Comparison of ENCODE assay signal across 8 cellular contexts in genomic region chr3:16504242-16504641, GRCh38. TPM values are rescaled to one million over a fixed set of nuclear protein-coding genes. Genes with fewer than 3 reads are reported as not detected.
A peak's percentile ranks its signal among the peaks of the same experiment; 100 is the strongest.
DNase-seq lines count a peak whose midpoint lies in the region; ATAC-seq, FAIRE-seq and TF ChIP-seq lines count a peak whose summit lies in the region.

No MANE protein-coding gene starts in this region.

- FAIRE-seq in GM12892 (lab: Jason Lieb, UNC): peak; percentile 98
- FAIRE-seq in endothelial cell of umbilical vein (lab: Jason Lieb, UNC): peak; percentile 15

- H2AFZ ChIP-seq in endothelial cell of umbilical vein (ENCODE audit: low read depth, low read length): no peak overlapping the region

- H3K4me2 ChIP-seq in endothelial cell of umbilical vein (ENCODE audit: insufficient read depth, low read length): no peak overlapping the region

- ATAC-seq in GM21390 (IDR thresholded peaks at IDR 0.05; ENCODE audit: unreplicated experiment): peak; percentile 86
- peak; percentile 92 for ATAC-seq in HG03354 (IDR thresholded peaks at IDR 0.05; ENCODE audit: poor library complexity, severe bottlenecking, unreplicated experiment)

- CTCF ChIA-PET in endothelial cell of umbilical vein (lab: Charles Lee): interaction anchor here (1.2 to 1.6 kb wide), 2 partner anchors 9 to 214 kb away, joined by 3 to 7 read pairs; no protein-coding TSS in a partner anchor

- dilution Hi-C loops in endothelial cell of umbilical vein (cut with MboI; ENCODE audit: extremely low pct_ligation_motif_present, low sequenced_read_pairs): no loop called here

- no peak overlapping the region for H3K27ac ChIP-seq in endothelial cell of umbilical vein (ENCODE audit: insufficient read depth, low read depth, low read length)

- peaks cover 34% of the 10 kb centered on the region for H3K79me2 ChIP-seq in endothelial cell of umbilical vein (ENCODE audit: control insufficient read depth, insufficient read depth, low read length)

- no peaks in the 10 kb centered on the region for H3K4me1 ChIP-seq in endothelial cell of umbilical vein (ENCODE audit: control insufficient read depth, extremely low read depth, insufficient read depth, low read length)

- no peak for TF ChIP-seq CTCF in endothelial cell of umbilical vein (IDR thresholded peaks at IDR 0.05; ENCODE audit: extremely low read depth in 1 of 2, insufficient read depth in 1 of 2, low read depth in 1 of 2, low read length in 2 of 2)

- BruUV-seq in endothelial cell of umbilical vein (replicated peaks; lab: Mats Ljungman, UMichigan): no TSS peak

- no peaks in the 10 kb centered on the region for H3K27me3 ChIP-seq in endothelial cell of umbilical vein (ENCODE audit: control insufficient read depth in 2 of 2, insufficient read depth in 2 of 2, low read length in 2 of 2)

- no peaks in the 10 kb centered on the region for H4K20me1 ChIP-seq in endothelial cell of umbilical vein (replicated peaks; ENCODE audit: control insufficient read depth, extremely low read depth, insufficient read depth, low read length)

- no peak overlapping the region for H3K4me3 ChIP-seq in endothelial cell of umbilical vein (replicated peaks in 1 of 3; ENCODE audit: insufficient read depth in 1 of 3, low read depth in 1 of 3, low read length in 3 of 3)

- H3K36me3 ChIP-seq in endothelial cell of umbilical vein (ENCODE audit: control insufficient read depth in 2 of 2, extremely low read depth in 1 of 2, insufficient read depth in 2 of 2, low read length in 2 of 2): peaks cover 0 to 3% of the 10 kb centered on the region in 2 experiments

- H3K9me1 ChIP-seq in endothelial cell of umbilical vein (replicated peaks; ENCODE audit: control insufficient read depth, extremely low read depth, insufficient read depth, low read length): no peaks in the 10 kb centered on the region

- POLR2A ChIA-PET in endothelial cell of umbilical vein (lab: Charles Lee): no interaction called here

- H3K9ac ChIP-seq in endothelial cell of umbilical vein (replicated peaks; ENCODE audit: extremely low read depth, insufficient read depth, low read length): no peak overlapping the region

- H3K9me3 ChIP-seq in endothelial cell of umbilical vein (replicated peaks; ENCODE audit: control insufficient read depth, insufficient read depth, low read length): no peaks in the 10 kb centered on the region

- TF ChIP-seq POLR2A in GM12892 (IDR thresholded peaks at IDR 0.05; ENCODE audit: low read depth, low read length) (no peak), endothelial cell of umbilical vein (IDR thresholded peaks at IDR 0.05; ENCODE audit: low read depth, low read length) (no peak)

- DNase-seq in GM12892 (ENCODE audit: insufficient read length): peak; percentile 36
- no peak for DNase-seq in endothelial cell of umbilical vein (ENCODE audit: low read depth, low spot score)
- DNase-seq in anterior cingulate cortex (lab: John Stamatoyannopoulos, UW): no peak
- no peak for DNase-seq in NCI-H524 treated with DMSO at 0.1 percent for 48 hours (lab: John Stamatoyannopoulos, UW)
- no peak for DNase-seq in superior temporal gyrus (ENCODE audit: extremely low spot score)
- DNase-seq in NCI-H1105 treated with DMSO at 0.1 percent for 48 hours (lab: John Stamatoyannopoulos, UW): no peak

- intact Hi-C loops in endothelial cell of umbilical vein (cut with micrococcal nuclease): no loop called here

TF ChIP-seq in endothelial cell of umbilical vein, 7 proteins besides CTCF, POLR2A, EP300 and RAD21:
- TF ChIP-seq MYC (IDR thresholded peaks at IDR 0.05; ENCODE audit: low read depth, low read length) (no peak), JUN (IDR thresholded peaks at IDR 0.05; ENCODE audit: borderline replicate concordance, insufficient read depth, insufficient read length, low read depth) (no peak), EZH2 (IDR thresholded peaks at IDR 0.05; ENCODE audit: borderline replicate concordance, low read depth, low read length, severe bottlenecking) (no peak), MAX (IDR thresholded peaks at IDR 0.05; ENCODE audit: insufficient read depth, insufficient read length) (no peak), GATA2 (IDR thresholded peaks at IDR 0.05; ENCODE audit: insufficient read depth, insufficient read length, low read depth, low read length) (no peak), FOS (IDR thresholded peaks at IDR 0.05; ENCODE audit: borderline replicate concordance, insufficient read depth, low read length) (no peak), POLR2AphosphoS5 (IDR thresholded peaks at IDR 0.05; ENCODE audit: insufficient read depth, low read depth, low read length) (no peak)

RNA-seq across cellular contexts. Expression of gene RFTN1, which starts 9.3 kb away (rescaled TPM):
- 163 TPM for polyA plus RNA-seq in GM12892 (2012; ENCODE audit: missing spikeins)
- 43.3 and 45.1 TPM in 2 replicates for total RNA-seq in endothelial cell of umbilical vein
- polyA plus RNA-seq in endothelial cell of umbilical vein: 40.2 and 40.3 TPM in 2 replicates
- 43.9 and 50.2 TPM in 2 replicates for polyA plus RNA-seq in endothelial cell of umbilical vein (2011; cell fraction: cytosol; rRNA removed)
- 34.8 and 38.6 TPM in 2 replicates for polyA plus RNA-seq in endothelial cell of umbilical vein (2011; cell fraction: nucleus; rRNA removed)
- 32.9 and 37.2 TPM in 2 replicates for polyA plus RNA-seq in endothelial cell of umbilical vein (2012)
- polyA minus RNA-seq in endothelial cell of umbilical vein: 41.8 and 43.3 TPM in 2 replicates
- not detected for polyA minus RNA-seq in endothelial cell of umbilical vein (2011; cell fraction: cytosol; rRNA and poly(A)+ RNA removed)
- polyA minus RNA-seq in endothelial cell of umbilical vein (2011; cell fraction: nucleus; rRNA and poly(A)+ RNA removed): 48.8 and 59.0 TPM in 2 replicates
